In genomic region chr17:38353668-38354067, GRCh38 we compare ENCODE assay signal across 10 cellular contexts. TPM values are rescaled to one million over a fixed set of nuclear protein-coding genes. Genes with fewer than 3 reads are reported as not detected.
DNase-seq lines count a peak whose midpoint lies in the region; ATAC-seq and TF ChIP-seq lines count a peak whose summit lies in the region.
"Had no signal": no experiment of that assay in that cellular context is flagged by ENCODE, and none has a peak within 500 bp of the region (broad histone marks: within the 10 kb centered on the region; RNA-seq: fewer than 3 reads in every experiment).

No MANE protein-coding gene starts in this region.

- ATAC-seq in DND-41 (ENCODE audit: insufficient read depth, low read depth): no peak

- H3K4me2 ChIP-seq in DND-41 (ENCODE audit: insufficient read depth, low read length) (peak overlapping the region; percentile 91), OCI-LY3 (ENCODE audit: low read length) (peak overlapping the region; percentile 95)

- H3K36me3 Mint-ChIP-seq in endothelial cell (ENCODE audit: low read depth, unreplicated experiment): peaks cover 4% of the 10 kb centered on the region

- H2AFZ ChIP-seq in DND-41 (ENCODE audit: low read depth, low read length) (no peak overlapping the region), OCI-LY3 (ENCODE audit: low read depth, low read length) (no peak overlapping the region)

- H3K36me3 ChIP-seq in DND-41 (ENCODE audit: insufficient read depth, low read length) (peaks cover 4% of the 10 kb centered on the region; the same call in 1 of the 2 replicates), OCI-LY3 (replicated peaks; ENCODE audit: low read depth, low read length) (no peaks in the 10 kb centered on the region), sigmoid colon (no peaks in the 10 kb centered on the region), SJCRH30 (no peaks in the 10 kb centered on the region), tibial nerve (no peaks in the 10 kb centered on the region)
- H3K36me3 ChIP-seq: neutrophil had no signal

- no peaks in the 10 kb centered on the region for H3K9me3 Mint-ChIP-seq in endothelial cell (ENCODE audit: unreplicated experiment)

- H3K27me3 Mint-ChIP-seq in endothelial cell (ENCODE audit: unreplicated experiment): peaks cover 9% of the 10 kb centered on the region

- DNase-seq in DND-41 (no peak), endothelial cell (ENCODE audit: low spot score) (no peak), sigmoid colon (no peak), NCI-H146 treated with DMSO at 0.1 percent for 48 hours (lab: John Stamatoyannopoulos, UW; ENCODE audit: unreplicated experiment) (no peak), SJCRH30 (no peak), tibial nerve (ENCODE audit: low spot score in 2 of 2) (no peak), HuH-7 (ENCODE audit: low spot score) (no peak)

- H3K27ac ChIP-seq in DND-41 (ENCODE audit: low read length) (peak overlapping the region; percentile 49), OCI-LY3 (ENCODE audit: low read length) (no peak overlapping the region), sigmoid colon (peak overlapping the region in 3 of 4 donors; percentile 87 to 94 (median 90)), SJCRH30 (no peak overlapping the region), tibial nerve (no peak overlapping the region)
- H3K27ac ChIP-seq: neutrophil had no signal

- H3K9me3 ChIP-seq in DND-41 (ENCODE audit: insufficient read depth, low read length, severe bottlenecking): no peaks in the 10 kb centered on the region
- no peaks in the 10 kb centered on the region for H3K9me3 ChIP-seq in OCI-LY3 (ENCODE audit: insufficient read depth, low read length)
- no peaks in the 10 kb centered on the region for H3K9me3 ChIP-seq in sigmoid colon
- H3K9me3 ChIP-seq in SJCRH30 (replicated peaks): no peaks in the 10 kb centered on the region
- no peaks in the 10 kb centered on the region for H3K9me3 ChIP-seq in tibial nerve
- H3K9me3 ChIP-seq: neutrophil had no signal

- TF ChIP-seq POLR2A in sigmoid colon (IDR thresholded peaks at IDR 0.05) (no peak), tibial nerve (IDR thresholded peaks at IDR 0.05) (no peak)

- H4K20me1 ChIP-seq in DND-41 (ENCODE audit: insufficient read depth, low read length): peaks cover 40% of the 10 kb centered on the region
- H4K20me1 ChIP-seq in OCI-LY3 (ENCODE audit: insufficient read depth, low read length): peaks cover 20% of the 10 kb centered on the region

- TF ChIP-seq CTCF in DND-41 (IDR thresholded peaks at IDR 0.05; ENCODE audit: borderline replicate concordance, extremely low read depth, low read length, poor library complexity, severe bottlenecking) (no peak), OCI-LY3 (IDR thresholded peaks at IDR 0.05; ENCODE audit: low read depth, low read length) (no peak), endothelial cell (IDR thresholded peaks at IDR 0.05; ENCODE audit: unreplicated experiment) (no peak), sigmoid colon (IDR thresholded peaks at IDR 0.05) (no peak), tibial nerve (IDR thresholded peaks at IDR 0.05) (no peak)

- H3K4me3 ChIP-seq in DND-41 (ENCODE audit: low read depth in 1 of 2, low read length in 2 of 2) (peak overlapping the region; percentile 61 to 73; a peak in 3 of 4 replicates), OCI-LY3 (ENCODE audit: low read length) (no peak overlapping the region), sigmoid colon (peak overlapping the region; percentile 60 to 90 (median 85)), SJCRH30 (no peak overlapping the region), tibial nerve (peak overlapping the region in 1 of 4 donors; percentile 80)

- peak overlapping the region; percentile 84 for H3K9ac ChIP-seq in DND-41 (ENCODE audit: low read depth, low read length)
- no peak overlapping the region for H3K9ac ChIP-seq in OCI-LY3 (ENCODE audit: low read length)

- peaks cover 67% of the 10 kb centered on the region for H3K79me2 ChIP-seq in DND-41 (ENCODE audit: insufficient read depth, low read length)
- H3K79me2 ChIP-seq in OCI-LY3 (ENCODE audit: low read length): peaks cover 49% of the 10 kb centered on the region

- peaks cover 68% of the 10 kb centered on the region for H3K4me1 ChIP-seq in DND-41 (ENCODE audit: insufficient read depth, low read length)
- peaks cover 18% of the 10 kb centered on the region for H3K4me1 ChIP-seq in OCI-LY3 (ENCODE audit: low read length)
- H3K4me1 ChIP-seq in sigmoid colon: peaks cover 0 to 63% (median 60%) of the 10 kb centered on the region in 4 donors
- peaks cover 11% of the 10 kb centered on the region; the same call in 1 of the 2 replicates for H3K4me1 ChIP-seq in SJCRH30
- H3K4me1 ChIP-seq in tibial nerve: peaks cover 0 to 60% (median 10%) of the 10 kb centered on the region in 4 donors

- peak overlapping the region; percentile 90 for H3K4me3 Mint-ChIP-seq in endothelial cell (ENCODE audit: unreplicated experiment)

- TF ChIP-seq EP300 in sigmoid colon (IDR thresholded peaks at IDR 0.05) (no peak), tibial nerve (IDR thresholded peaks at IDR 0.05) (no peak)

- H3K27ac Mint-ChIP-seq in endothelial cell (ENCODE audit: unreplicated experiment): no peak overlapping the region

- WGBS in sigmoid colon, 2 donors: 86 to 88% methylated on average over 13 of the region's 13 CpGs
- 77 to 82% methylated on average over 13 of the region's 13 CpGs for WGBS in tibial nerve, 2 donors

- H3K27me3 ChIP-seq in DND-41 (ENCODE audit: insufficient read depth, low read length, poor library complexity): no peaks in the 10 kb centered on the region
- no peaks in the 10 kb centered on the region for H3K27me3 ChIP-seq in OCI-LY3 (ENCODE audit: low read depth, low read length)
- no peaks in the 10 kb centered on the region for H3K27me3 ChIP-seq in sigmoid colon
- H3K27me3 ChIP-seq in SJCRH30: no peaks in the 10 kb centered on the region
- H3K27me3 ChIP-seq in tibial nerve: no peaks in the 10 kb centered on the region

- intact Hi-C loops in sigmoid colon (cut with DNase I): loop anchor here (5.0 to 10.0 kb wide), 3 partner anchors 134 to 311 kb away; partner anchors contain the start of gene SRCIN1

- peaks cover 10% of the 10 kb centered on the region for H3K4me1 Mint-ChIP-seq in endothelial cell (ENCODE audit: unreplicated experiment)

RNA-seq across cellular contexts. Expression of gene SOCS7, which starts 2.0 kb away (rescaled TPM):
- 13.8 TPM for total RNA-seq in endothelial cell (ENCODE audit: unreplicated experiment)
- total RNA-seq in sigmoid colon: 10 to 100 TPM; 13.9 to 20.2 (median 17.3) TPM
- polyA plus RNA-seq in sigmoid colon: 10 to 100 TPM in 1 of 3 donors, 1 to 10 TPM in 2; 1.2 to 12.6 (median 3.0) TPM
- 18.7 and 21.0 TPM in 2 replicates for total RNA-seq in SJCRH30 (2014; rRNA removed; shearing (Covaris generic))
- 10 to 100 TPM; 14.7 to 26.4 (median 17.8) TPM for total RNA-seq in tibial nerve

RNA-seq across cellular contexts. Expression of gene GPR179, which starts 9.9 kb away (rescaled TPM):
- total RNA-seq in endothelial cell (ENCODE audit: unreplicated experiment) (0.97 TPM), sigmoid colon (under 1 TPM in 2 of 4 donors, not detected in 2; under 0.01 to 0.36 TPM), tibial nerve (under 1 TPM in 3 of 4 donors, not detected in 1; 0.21 to 0.78 (median 0.44) TPM)
- under 1 TPM in 1 of 3 donors, not detected in 2; 0.09 TPM for polyA plus RNA-seq in sigmoid colon
- total RNA-seq in SJCRH30 (2014; rRNA removed; shearing (Covaris generic)): not detected in 2 replicates
- total RNA-seq: HT1080 had no signal

RNA-seq across cellular contexts. Expression of gene MRPL45, which starts 56.7 kb away (rescaled TPM):
- total RNA-seq in endothelial cell (ENCODE audit: unreplicated experiment) (57.7 TPM), sigmoid colon (10 to 100 TPM; 31.2 to 41.0 (median 33.6) TPM), tibial nerve (10 to 100 TPM; 17.4 to 29.3 (median 24.2) TPM)
- 10 to 100 TPM; 35.8 to 38.1 (median 37.2) TPM for polyA plus RNA-seq in sigmoid colon
- 41.9 and 42.3 TPM in 2 replicates for total RNA-seq in SJCRH30 (2014; rRNA removed; shearing (Covaris generic))

Comparison
In these comparisons a context has a peak if more than half of its experiments do, and no peak if none do; other contexts are left out.
1. H3K27ac ChIP-seq: peak in DND-41 (single experiment) and sigmoid colon (3 of 4); none in OCI-LY3 (single experiment), SJCRH30 (single experiment) and tibial nerve (0 of 4).
2. H3K4me3 ChIP-seq: peak in DND-41 (2 of 2) and sigmoid colon (4 of 4); none in OCI-LY3 (single experiment) and SJCRH30 (single experiment).